23 cellular contexts compared by ENCODE assay signal in the genomic region with DNA sequence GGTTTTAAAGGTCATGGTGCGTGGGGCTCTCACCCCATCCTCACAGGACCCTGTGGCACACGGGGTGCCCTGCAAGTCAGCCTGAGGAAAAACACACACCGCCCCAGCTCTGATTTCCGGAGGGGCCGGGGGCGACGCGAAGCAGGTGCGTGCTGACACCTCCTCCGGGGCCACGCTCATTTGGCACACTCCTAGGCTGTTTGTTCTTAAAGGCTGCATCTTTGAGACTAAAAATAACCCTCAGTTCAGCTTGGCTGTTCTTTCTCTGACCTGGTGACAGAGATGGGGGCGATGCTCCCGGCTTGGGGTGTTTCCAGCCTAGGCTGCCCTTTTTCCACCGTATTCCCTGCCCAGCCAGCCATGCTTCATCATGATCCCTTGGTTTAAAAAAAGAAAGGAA.
DNase-seq lines count a peak whose midpoint lies in the region; ATAC-seq, FAIRE-seq and TF ChIP-seq lines count a peak whose summit lies in the region.
"Had no signal": no experiment of that assay in that cellular context is flagged by ENCODE, and none has a peak within 500 bp of the region (broad histone marks: within the 10 kb centered on the region; RNA-seq: fewer than 3 reads in every experiment).

No MANE protein-coding gene starts in this region.

- H3K9me3 ChIP-seq in RWPE2 (ENCODE audit: severe bottlenecking) (no peaks in the 10 kb centered on the region), heart right ventricle (no peaks in the 10 kb centered on the region), osteoblast (ENCODE audit: low read depth, low read length) (no peaks in the 10 kb centered on the region)
- H3K9me3 ChIP-seq: right lobe of liver, uterus had no signal

- intact Hi-C loops in heart right ventricle (cut with DNase I): loop anchor here in 1 of 10 donors (2.0 kb wide), 1 partner anchor 142 kb away; the partner anchor contains the start of gene TPM1

- 46 to 51% methylated on average over 14 of the region's 14 CpGs for WGBS in heart right ventricle, 2 donors

- H4K20me1 ChIP-seq in osteoblast (ENCODE audit: insufficient read depth, low read length): no peaks in the 10 kb centered on the region

- H3K36me3 ChIP-seq in RWPE2 (ENCODE audit: low read depth): no peaks in the 10 kb centered on the region
- no peaks in the 10 kb centered on the region for H3K36me3 ChIP-seq in heart right ventricle
- H3K36me3 ChIP-seq in osteoblast (ENCODE audit: insufficient read depth, low read length): no peaks in the 10 kb centered on the region
- H3K36me3 ChIP-seq: right lobe of liver, uterus had no signal

- no peak overlapping the region for H3K4me2 ChIP-seq in osteoblast (ENCODE audit: insufficient read depth, low read length)

- H3K27ac ChIP-seq in RWPE2 (ENCODE audit: poor library complexity, severe bottlenecking) (peak overlapping the region; percentile 100), heart right ventricle (peak overlapping the region; percentile 69 to 93 (median 88)), osteoblast (ENCODE audit: low read depth, low read length) (peak overlapping the region; percentile 43)
- H3K27ac ChIP-seq: dorsolateral prefrontal cortex, right lobe of liver had no signal

- peak; percentile 66 for FAIRE-seq in urothelium cell line (lab: Jason Lieb, UNC)
- FAIRE-seq: G401.6, GM18507, TTC549 had no signal

- no peaks in the 10 kb centered on the region for H3K79me2 ChIP-seq in osteoblast (ENCODE audit: insufficient read depth, low read length)

- ATAC-seq in RWPE2 (ENCODE audit: low read depth): no peak
- peak in 5 of 8 donors; percentile 23 to 63 (median 41) for ATAC-seq in heart right ventricle
- ATAC-seq in GM21723 (IDR thresholded peaks at IDR 0.05; ENCODE audit: unreplicated experiment): no peak
- ATAC-seq: activated CD4-positive, alpha-beta T cell treated with anti-CD3 and anti-CD28 coated beads for 36 hours; activated T-cell treated with anti-CD3 and anti-CD28 coated beads, Interleukin-2, amount 50 U/mL, for 4 hours had no signal

- no peaks in the 10 kb centered on the region for H3K27me3 ChIP-seq in RWPE2 (ENCODE audit: insufficient read depth, poor library complexity, severe bottlenecking)
- H3K27me3 ChIP-seq in heart right ventricle: no peaks in the 10 kb centered on the region
- H3K27me3 ChIP-seq in osteoblast (ENCODE audit: insufficient read depth, low read length): no peaks in the 10 kb centered on the region
- H3K27me3 ChIP-seq: right lobe of liver, uterus had no signal

- H3K4me1 ChIP-seq in RWPE2 (ENCODE audit: insufficient read depth, poor library complexity, severe bottlenecking) (peaks cover 41% of the 10 kb centered on the region), heart right ventricle (peaks cover 10 to 56% (median 39%) of the 10 kb centered on the region in 9 donors), osteoblast (ENCODE audit: insufficient read depth, low read length) (peaks cover 23% of the 10 kb centered on the region)

- DNase-seq in RWPE2 (ENCODE audit: low spot score): no peak
- peak; percentile 24 to 33 for DNase-seq in heart right ventricle
- DNase-seq in osteoblast (ENCODE audit: insufficient read length, low spot score, missing footprints): peak; percentile 22
- no peak for DNase-seq in urothelium cell line (ENCODE audit: low spot score)
- no peak for DNase-seq in activated CD4-positive, alpha-beta T cell treated with anti-CD3 and anti-CD28 coated beads for 1 hour
- no peak for DNase-seq in GF-D8 (lab: John Stamatoyannopoulos, UW)
- DNase-seq: activated CD4-positive, alpha-beta T cell treated with anti-CD3 and anti-CD28 coated beads for 36 hours; activated naive CD4-positive, alpha-beta T cell treated with Interleukin-2 at 50 U/mL for 16 hours; activated T-cell treated with anti-CD3 and anti-CD28 coated beads, Interleukin-2, amount 50 U/mL, for 4 hours; amygdala; caudate nucleus; CD4-positive, alpha-beta T cell; DMS 273 treated with DMSO at 0.1 percent for 48 hours; dorsolateral prefrontal cortex; KBM-7; NCI-H526 treated with DMSO at 0.1 percent for 48 hours; right lobe of liver; SIG-M5; uterus had no signal

- no peak overlapping the region for H2AFZ ChIP-seq in osteoblast (ENCODE audit: low read length)

- TF ChIP-seq CTCF in RWPE2 (IDR thresholded peaks at IDR 0.05; ENCODE audit: poor library complexity, severe bottlenecking): no peak
- TF ChIP-seq CTCF in heart right ventricle (IDR thresholded peaks at IDR 0.05): no peak
- no peak for TF ChIP-seq CTCF in osteoblast (IDR thresholded peaks at IDR 0.05; ENCODE audit: extremely low read depth, low read depth, low read length)

- no peak overlapping the region for H3K4me3 ChIP-seq in RWPE2 (ENCODE audit: severe bottlenecking)
- H3K4me3 ChIP-seq in heart right ventricle: no peak overlapping the region
- H3K4me3 ChIP-seq in osteoblast (ENCODE audit: insufficient read depth, low read length): no peak overlapping the region
- H3K4me3 ChIP-seq: dorsolateral prefrontal cortex, right lobe of liver, uterus had no signal

Comparison
In these comparisons a context has a peak if more than half of its experiments do, and no peak if none do; other contexts are left out.
1. ATAC-seq: peak in heart right ventricle (5 of 8); none in RWPE2 (single experiment) and GM21723 (single experiment).
2. DNase-seq: peak in heart right ventricle (2 of 2) and osteoblast (single experiment); none in RWPE2 (single experiment), urothelium cell line (single experiment), activated CD4-positive, alpha-beta T cell treated with anti-CD3 and anti-CD28 coated beads for 1 hour (single experiment) and GF-D8 (single experiment).
3. H3K27ac ChIP-seq: peak in every context shown above with its lines; median percentile 100 in RWPE2; 88 in heart right ventricle; 43 in osteoblast.